1 cellular context compared by ENCODE assay signal in the genomic region with DNA sequence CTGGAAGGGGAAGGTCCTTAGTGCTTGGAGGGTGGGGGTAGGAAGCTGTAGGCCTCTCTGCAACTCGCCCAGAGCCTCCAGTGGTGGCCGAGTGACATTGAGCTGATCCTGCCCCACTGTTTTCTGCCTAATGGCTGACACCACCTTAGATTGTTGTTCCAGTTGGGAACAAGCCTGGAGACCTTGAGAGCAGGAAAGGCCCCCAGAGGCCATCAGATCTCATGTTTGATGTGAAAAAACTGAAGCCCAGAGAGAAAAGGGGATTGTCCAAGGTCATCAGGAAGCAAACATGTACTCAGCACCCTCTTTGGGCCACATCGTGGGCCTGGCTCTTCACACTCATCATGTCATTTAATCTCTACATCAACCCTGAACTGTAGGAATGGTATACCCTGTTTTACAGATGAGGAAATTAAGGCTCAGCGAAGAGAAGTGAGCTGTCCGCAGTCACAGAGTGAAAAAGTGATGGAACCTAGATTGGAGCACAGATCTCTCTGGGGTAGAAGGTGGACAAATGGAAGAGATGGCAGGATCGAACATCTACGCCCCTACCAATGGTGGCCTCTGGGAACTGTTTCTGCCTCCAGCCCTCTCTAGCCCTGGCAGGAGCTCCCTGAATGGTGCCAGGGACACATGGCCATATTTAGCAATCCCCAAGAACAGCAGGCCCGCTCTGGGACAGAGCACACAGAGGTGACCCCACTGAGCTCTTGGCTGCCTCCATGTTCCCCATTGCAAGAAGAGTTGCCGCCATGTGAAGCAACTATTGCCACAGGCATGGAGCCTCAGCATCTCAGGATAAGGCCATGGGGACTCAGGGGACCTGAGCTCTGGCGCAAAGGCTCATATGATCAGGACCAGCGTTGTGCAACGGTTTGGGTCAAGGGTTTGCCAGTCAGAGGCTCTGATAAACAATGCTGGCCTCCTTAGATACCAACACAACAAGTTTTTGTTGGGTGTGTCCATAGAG.
A peak's percentile ranks its signal among the peaks of the same experiment; 100 is the strongest.
TF ChIP-seq lines count a peak whose summit lies in the region.

No MANE protein-coding gene starts in this region.

TF ChIP-seq in HepG2, 621 proteins besides CTCF, POLR2A, EP300 and RAD21 (continued from another document and continues in another):
- TF ChIP-seq, protein P1, sequence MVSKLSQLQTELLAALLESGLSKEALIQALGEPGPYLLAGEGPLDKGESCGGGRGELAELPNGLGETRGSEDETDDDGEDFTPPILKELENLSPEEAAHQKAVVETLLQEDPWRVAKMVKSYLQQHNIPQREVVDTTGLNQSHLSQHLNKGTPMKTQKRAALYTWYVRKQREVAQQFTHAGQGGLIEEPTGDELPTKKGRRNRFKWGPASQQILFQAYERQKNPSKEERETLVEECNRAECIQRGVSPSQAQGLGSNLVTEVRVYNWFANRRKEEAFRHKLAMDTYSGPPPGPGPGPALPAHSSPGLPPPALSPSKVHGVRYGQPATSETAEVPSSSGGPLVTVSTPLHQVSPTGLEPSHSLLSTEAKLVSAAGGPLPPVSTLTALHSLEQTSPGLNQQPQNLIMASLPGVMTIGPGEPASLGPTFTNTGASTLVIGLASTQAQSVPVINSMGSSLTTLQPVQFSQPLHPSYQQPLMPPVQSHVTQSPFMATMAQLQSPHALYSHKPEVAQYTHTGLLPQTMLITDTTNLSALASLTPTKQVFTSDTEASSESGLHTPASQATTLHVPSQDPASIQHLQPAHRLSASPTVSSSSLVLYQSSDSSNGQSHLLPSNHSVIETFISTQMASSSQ (IDR thresholded peaks at IDR 0.05; ENCODE audit: low read depth): no peak
- TF ChIP-seq, protein P1 (CRISPR knock-in tag; IDR thresholded peaks at IDR 0.05; ENCODE audit: borderline replicate concordance): 0 out of 2 replicates have a peak, but pooled peaks have one; percentile 46
- peak; percentile 43; the same call in 1 of the 2 replicates for TF ChIP-seq ZNF501 (CRISPR knock-in tag; IDR thresholded peaks at IDR 0.05)
- TF ChIP-seq, protein P2, sequence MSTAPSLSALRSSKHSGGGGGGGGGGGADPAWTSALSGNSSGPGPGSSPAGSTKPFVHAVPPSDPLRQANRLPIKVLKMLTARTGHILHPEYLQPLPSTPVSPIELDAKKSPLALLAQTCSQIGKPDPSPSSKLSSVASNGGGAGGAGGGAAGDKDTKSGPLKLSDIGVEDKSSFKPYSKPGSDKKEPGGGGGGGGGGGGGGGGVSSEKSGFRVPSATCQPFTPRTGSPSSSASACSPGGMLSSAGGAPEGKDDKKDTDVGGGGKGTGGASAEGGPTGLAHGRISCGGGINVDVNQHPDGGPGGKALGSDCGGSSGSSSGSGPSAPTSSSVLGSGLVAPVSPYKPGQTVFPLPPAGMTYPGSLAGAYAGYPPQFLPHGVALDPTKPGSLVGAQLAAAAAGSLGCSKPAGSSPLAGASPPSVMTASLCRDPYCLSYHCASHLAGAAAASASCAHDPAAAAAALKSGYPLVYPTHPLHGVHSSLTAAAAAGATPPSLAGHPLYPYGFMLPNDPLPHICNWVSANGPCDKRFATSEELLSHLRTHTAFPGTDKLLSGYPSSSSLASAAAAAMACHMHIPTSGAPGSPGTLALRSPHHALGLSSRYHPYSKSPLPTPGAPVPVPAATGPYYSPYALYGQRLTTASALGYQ (CRISPR knock-in tag; IDR thresholded peaks at IDR 0.05): peak; percentile 52; the same call in 1 of the 2 replicates
- no peak for TF ChIP-seq MATR3 (CRISPR knock-in tag; IDR thresholded peaks at IDR 0.05)
- TF ChIP-seq ZNF337 (CRISPR knock-in tag; IDR thresholded peaks at IDR 0.05; ENCODE audit: borderline replicate concordance, low read depth): 0 out of 2 replicates have a peak, but pooled peaks have one; percentile 65
- TF ChIP-seq ZNF567 (CRISPR knock-in tag; IDR thresholded peaks at IDR 0.05; ENCODE audit: borderline replicate concordance): 0 out of 2 replicates have a peak, but pooled peaks have one; percentile 13
- TF ChIP-seq, protein P3, sequence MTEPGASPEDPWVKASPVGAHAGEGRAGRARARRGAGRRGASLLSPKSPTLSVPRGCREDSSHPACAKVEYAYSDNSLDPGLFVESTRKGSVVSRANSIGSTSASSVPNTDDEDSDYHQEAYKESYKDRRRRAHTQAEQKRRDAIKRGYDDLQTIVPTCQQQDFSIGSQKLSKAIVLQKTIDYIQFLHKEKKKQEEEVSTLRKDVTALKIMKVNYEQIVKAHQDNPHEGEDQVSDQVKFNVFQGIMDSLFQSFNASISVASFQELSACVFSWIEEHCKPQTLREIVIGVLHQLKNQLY (CRISPR knock-in tag; IDR thresholded peaks at IDR 0.05): peak; percentile 68; the same call in 1 of the 2 replicates
- 0 out of 2 replicates have a peak, but pooled peaks have one; percentile 51 for TF ChIP-seq SP4 (CRISPR knock-in tag; IDR thresholded peaks at IDR 0.05)
- TF ChIP-seq, protein P4, sequence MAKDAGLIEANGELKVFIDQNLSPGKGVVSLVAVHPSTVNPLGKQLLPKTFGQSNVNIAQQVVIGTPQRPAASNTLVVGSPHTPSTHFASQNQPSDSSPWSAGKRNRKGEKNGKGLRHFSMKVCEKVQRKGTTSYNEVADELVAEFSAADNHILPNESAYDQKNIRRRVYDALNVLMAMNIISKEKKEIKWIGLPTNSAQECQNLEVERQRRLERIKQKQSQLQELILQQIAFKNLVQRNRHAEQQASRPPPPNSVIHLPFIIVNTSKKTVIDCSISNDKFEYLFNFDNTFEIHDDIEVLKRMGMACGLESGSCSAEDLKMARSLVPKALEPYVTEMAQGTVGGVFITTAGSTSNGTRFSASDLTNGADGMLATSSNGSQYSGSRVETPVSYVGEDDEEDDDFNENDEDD (CRISPR knock-in tag; IDR thresholded peaks at IDR 0.05; ENCODE audit: borderline replicate concordance): peak; percentile 53; the same call in 1 of the 2 replicates
- TF ChIP-seq ETV5 (CRISPR knock-in tag; IDR thresholded peaks at IDR 0.05; ENCODE audit: borderline replicate concordance): peak; percentile 94; the same call in 1 of the 2 replicates
- TF ChIP-seq, protein P5, sequence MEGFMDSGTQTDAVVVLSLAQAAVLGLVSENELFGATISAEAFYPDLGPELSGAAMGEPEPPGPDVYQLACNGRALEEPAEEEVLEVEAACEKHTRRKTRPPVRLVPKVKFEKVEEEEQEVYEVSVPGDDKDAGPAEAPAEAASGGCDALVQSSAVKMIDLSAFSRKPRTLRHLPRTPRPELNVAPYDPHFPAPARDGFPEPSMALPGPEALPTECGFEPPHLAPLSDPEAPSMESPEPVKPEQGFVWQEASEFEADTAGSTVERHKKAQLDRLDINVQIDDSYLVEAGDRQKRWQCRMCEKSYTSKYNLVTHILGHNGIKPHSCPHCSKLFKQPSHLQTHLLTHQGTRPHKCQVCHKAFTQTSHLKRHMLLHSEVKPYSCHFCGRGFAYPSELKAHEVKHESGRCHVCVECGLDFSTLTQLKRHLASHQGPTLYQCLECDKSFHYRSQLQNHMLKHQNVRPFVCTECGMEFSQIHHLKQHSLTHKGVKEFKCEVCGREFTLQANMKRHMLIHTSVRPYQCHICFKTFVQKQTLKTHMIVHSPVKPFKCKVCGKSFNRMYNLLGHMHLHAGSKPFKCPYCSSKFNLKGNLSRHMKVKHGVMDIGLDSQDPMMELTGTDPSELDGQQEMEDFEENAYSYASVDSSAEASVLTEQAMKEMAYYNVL (CRISPR knock-in tag; IDR thresholded peaks at IDR 0.05; ENCODE audit: borderline replicate concordance): peak; percentile 77
- TF ChIP-seq, protein P6, sequence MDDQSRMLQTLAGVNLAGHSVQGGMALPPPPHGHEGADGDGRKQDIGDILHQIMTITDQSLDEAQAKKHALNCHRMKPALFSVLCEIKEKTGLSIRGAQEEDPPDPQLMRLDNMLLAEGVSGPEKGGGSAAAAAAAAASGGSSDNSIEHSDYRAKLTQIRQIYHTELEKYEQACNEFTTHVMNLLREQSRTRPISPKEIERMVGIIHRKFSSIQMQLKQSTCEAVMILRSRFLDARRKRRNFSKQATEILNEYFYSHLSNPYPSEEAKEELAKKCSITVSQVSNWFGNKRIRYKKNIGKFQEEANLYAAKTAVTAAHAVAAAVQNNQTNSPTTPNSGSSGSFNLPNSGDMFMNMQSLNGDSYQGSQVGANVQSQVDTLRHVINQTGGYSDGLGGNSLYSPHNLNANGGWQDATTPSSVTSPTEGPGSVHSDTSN (CRISPR knock-in tag; IDR thresholded peaks at IDR 0.05; ENCODE audit: borderline replicate concordance): no peak
- no peak for TF ChIP-seq KLF9 (CRISPR knock-in tag; IDR thresholded peaks at IDR 0.05; ENCODE audit: low read depth)
- peak; percentile 69; the same call in 1 of the 2 replicates for TF ChIP-seq ZNF703 (CRISPR knock-in tag; IDR thresholded peaks at IDR 0.05; ENCODE audit: borderline replicate concordance)
- TF ChIP-seq, protein P7, sequence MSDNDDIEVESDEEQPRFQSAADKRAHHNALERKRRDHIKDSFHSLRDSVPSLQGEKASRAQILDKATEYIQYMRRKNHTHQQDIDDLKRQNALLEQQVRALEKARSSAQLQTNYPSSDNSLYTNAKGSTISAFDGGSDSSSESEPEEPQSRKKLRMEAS (IDR thresholded peaks at IDR 0.05): peak; percentile 62
- TF ChIP-seq, protein P8, sequence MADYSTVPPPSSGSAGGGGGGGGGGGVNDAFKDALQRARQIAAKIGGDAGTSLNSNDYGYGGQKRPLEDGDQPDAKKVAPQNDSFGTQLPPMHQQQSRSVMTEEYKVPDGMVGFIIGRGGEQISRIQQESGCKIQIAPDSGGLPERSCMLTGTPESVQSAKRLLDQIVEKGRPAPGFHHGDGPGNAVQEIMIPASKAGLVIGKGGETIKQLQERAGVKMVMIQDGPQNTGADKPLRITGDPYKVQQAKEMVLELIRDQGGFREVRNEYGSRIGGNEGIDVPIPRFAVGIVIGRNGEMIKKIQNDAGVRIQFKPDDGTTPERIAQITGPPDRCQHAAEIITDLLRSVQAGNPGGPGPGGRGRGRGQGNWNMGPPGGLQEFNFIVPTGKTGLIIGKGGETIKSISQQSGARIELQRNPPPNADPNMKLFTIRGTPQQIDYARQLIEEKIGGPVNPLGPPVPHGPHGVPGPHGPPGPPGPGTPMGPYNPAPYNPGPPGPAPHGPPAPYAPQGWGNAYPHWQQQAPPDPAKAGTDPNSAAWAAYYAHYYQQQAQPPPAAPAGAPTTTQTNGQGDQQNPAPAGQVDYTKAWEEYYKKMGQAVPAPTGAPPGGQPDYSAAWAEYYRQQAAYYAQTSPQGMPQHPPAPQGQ (CRISPR knock-in tag; IDR thresholded peaks at IDR 0.05; ENCODE audit: borderline replicate concordance): no peak
- TF ChIP-seq, protein P9, sequence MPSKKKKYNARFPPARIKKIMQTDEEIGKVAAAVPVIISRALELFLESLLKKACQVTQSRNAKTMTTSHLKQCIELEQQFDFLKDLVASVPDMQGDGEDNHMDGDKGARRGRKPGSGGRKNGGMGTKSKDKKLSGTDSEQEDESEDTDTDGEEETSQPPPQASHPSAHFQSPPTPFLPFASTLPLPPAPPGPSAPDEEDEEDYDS (CRISPR knock-in tag; IDR thresholded peaks at IDR 0.05): peak; percentile 58; the same call in 1 of the 2 replicates
- no peak for TF ChIP-seq SNRNP70 (IDR thresholded peaks at IDR 0.05; ENCODE audit: low read depth, low read length)
- TF ChIP-seq, protein P10, sequence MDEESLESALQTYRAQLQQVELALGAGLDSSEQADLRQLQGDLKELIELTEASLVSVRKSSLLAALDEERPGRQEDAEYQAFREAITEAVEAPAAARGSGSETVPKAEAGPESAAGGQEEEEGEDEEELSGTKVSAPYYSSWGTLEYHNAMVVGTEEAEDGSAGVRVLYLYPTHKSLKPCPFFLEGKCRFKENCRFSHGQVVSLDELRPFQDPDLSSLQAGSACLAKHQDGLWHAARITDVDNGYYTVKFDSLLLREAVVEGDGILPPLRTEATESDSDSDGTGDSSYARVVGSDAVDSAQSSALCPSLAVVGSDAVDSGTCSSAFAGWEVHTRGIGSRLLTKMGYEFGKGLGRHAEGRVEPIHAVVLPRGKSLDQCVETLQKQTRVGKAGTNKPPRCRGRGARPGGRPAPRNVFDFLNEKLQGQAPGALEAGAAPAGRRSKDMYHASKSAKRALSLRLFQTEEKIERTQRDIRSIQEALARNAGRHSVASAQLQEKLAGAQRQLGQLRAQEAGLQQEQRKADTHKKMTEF (CRISPR knock-in tag; IDR thresholded peaks at IDR 0.05): peak; percentile 79
- peak; percentile 87 for TF ChIP-seq ZNF761 (CRISPR knock-in tag; conservative IDR thresholded peaks at IDR 0.05)
- no peak for TF ChIP-seq RBAK (CRISPR knock-in tag; IDR thresholded peaks at IDR 0.05)
- TF ChIP-seq MEF2D (CRISPR knock-in tag; IDR thresholded peaks at IDR 0.05): peak; percentile 79
- TF ChIP-seq ZC3H4 (CRISPR knock-in tag; IDR thresholded peaks at IDR 0.05; ENCODE audit: borderline replicate concordance): no peak
- TF ChIP-seq FOXP1 (IDR thresholded peaks at IDR 0.05): no peak
- peak; percentile 71 for TF ChIP-seq FOXP1 (CRISPR knock-in tag; IDR thresholded peaks at IDR 0.05)
- TF ChIP-seq, protein P11, sequence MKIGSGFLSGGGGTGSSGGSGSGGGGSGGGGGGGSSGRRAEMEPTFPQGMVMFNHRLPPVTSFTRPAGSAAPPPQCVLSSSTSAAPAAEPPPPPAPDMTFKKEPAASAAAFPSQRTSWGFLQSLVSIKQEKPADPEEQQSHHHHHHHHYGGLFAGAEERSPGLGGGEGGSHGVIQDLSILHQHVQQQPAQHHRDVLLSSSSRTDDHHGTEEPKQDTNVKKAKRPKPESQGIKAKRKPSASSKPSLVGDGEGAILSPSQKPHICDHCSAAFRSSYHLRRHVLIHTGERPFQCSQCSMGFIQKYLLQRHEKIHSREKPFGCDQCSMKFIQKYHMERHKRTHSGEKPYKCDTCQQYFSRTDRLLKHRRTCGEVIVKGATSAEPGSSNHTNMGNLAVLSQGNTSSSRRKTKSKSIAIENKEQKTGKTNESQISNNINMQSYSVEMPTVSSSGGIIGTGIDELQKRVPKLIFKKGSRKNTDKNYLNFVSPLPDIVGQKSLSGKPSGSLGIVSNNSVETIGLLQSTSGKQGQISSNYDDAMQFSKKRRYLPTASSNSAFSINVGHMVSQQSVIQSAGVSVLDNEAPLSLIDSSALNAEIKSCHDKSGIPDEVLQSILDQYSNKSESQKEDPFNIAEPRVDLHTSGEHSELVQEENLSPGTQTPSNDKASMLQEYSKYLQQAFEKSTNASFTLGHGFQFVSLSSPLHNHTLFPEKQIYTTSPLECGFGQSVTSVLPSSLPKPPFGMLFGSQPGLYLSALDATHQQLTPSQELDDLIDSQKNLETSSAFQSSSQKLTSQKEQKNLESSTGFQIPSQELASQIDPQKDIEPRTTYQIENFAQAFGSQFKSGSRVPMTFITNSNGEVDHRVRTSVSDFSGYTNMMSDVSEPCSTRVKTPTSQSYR (CRISPR knock-in tag; IDR thresholded peaks at IDR 0.05; ENCODE audit: borderline replicate concordance): peak; percentile 30; the same call in 1 of the 2 replicates
- TF ChIP-seq FOXA3 (CRISPR knock-in tag; IDR thresholded peaks at IDR 0.05): peak; percentile 85
- TF ChIP-seq ZSCAN31 (CRISPR knock-in tag; IDR thresholded peaks at IDR 0.05; ENCODE audit: low read depth): peak; percentile 72
- peak; percentile 84 for TF ChIP-seq MIXL1 (CRISPR knock-in tag; IDR thresholded peaks at IDR 0.05)
- TF ChIP-seq SRSF4 (IDR thresholded peaks at IDR 0.05; ENCODE audit: low read depth, low read length, poor library complexity, severe bottlenecking): no peak
- TF ChIP-seq, protein P12, sequence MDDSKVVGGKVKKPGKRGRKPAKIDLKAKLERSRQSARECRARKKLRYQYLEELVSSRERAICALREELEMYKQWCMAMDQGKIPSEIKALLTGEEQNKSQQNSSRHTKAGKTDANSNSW (CRISPR knock-in tag; IDR thresholded peaks at IDR 0.05; ENCODE audit: borderline replicate concordance): no peak
